1 cellular context compared by ENCODE assay signal in the genomic region with DNA sequence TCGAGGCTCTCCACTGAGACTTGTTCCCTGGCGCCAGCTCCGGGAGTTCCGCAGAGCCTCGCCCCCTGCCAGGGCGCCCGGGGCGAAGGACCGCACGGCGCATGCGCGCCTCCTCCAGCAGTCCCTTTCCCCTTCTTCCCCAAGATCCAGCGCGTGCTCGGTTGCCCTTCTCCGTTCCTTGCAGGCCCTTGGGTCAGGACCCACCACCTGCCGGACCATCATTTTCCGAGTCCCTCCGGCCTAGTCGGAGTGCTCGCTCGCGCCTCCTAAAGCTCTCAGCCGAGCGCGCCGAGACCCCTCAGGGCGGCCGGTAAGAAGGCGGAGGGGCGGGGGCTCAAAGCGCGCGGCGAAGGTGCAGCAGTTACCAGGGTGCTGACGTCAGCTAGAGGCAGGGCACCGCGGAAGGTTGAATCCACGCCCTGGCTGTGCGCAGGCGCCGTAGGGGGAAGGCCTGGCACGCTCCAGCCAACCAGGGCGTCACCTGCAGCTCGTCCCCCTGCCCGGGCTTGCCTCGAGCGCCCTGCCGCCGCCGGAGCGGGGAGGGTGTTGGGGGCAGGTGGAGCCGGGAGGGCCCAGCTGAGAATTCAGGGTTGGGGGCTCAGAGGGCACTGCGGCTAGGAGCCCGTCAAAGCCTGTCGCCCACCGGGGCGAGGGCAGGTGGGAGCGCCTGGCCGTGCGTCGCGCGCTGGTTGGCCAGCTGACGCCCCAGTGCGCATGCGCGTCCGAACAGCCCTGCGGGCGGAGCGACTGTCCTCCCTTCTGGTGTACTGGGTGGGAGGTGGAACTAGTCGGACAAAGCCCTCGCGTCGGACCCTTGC.
TF ChIP-seq lines count a peak whose summit lies in the region.

A gene with protein sequence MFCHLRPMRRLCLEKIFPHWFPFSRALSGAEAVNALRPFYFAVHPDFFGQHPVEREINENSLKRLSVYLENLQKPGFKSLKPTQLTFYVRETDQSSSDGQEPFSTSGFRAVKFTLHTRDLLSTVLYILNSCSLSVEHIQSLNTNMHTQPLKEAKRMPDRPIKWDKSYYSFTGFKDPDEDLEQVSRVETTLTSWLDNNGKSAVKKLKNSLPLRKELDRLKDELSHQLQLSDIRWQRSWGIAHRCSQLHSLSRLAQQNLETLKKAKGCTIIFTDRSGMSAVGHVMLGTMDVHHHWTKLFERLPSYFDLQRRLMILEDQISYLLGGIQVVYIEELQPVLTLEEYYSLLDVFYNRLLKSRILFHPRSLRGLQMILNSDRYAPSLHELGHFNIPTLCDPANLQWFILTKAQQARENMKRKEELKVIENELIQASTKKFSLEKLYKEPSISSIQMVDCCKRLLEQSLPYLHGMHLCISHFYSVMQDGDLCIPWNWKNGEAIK (plus strand): TSS at position 757 of the 818 bp plus-strand sequence. CDS start 16,017 bp downstream, outside the sequence.

TF ChIP-seq in K562, 482 proteins besides CTCF, POLR2A, EP300 and RAD21 (continued from another document):
- TF ChIP-seq, protein P1, sequence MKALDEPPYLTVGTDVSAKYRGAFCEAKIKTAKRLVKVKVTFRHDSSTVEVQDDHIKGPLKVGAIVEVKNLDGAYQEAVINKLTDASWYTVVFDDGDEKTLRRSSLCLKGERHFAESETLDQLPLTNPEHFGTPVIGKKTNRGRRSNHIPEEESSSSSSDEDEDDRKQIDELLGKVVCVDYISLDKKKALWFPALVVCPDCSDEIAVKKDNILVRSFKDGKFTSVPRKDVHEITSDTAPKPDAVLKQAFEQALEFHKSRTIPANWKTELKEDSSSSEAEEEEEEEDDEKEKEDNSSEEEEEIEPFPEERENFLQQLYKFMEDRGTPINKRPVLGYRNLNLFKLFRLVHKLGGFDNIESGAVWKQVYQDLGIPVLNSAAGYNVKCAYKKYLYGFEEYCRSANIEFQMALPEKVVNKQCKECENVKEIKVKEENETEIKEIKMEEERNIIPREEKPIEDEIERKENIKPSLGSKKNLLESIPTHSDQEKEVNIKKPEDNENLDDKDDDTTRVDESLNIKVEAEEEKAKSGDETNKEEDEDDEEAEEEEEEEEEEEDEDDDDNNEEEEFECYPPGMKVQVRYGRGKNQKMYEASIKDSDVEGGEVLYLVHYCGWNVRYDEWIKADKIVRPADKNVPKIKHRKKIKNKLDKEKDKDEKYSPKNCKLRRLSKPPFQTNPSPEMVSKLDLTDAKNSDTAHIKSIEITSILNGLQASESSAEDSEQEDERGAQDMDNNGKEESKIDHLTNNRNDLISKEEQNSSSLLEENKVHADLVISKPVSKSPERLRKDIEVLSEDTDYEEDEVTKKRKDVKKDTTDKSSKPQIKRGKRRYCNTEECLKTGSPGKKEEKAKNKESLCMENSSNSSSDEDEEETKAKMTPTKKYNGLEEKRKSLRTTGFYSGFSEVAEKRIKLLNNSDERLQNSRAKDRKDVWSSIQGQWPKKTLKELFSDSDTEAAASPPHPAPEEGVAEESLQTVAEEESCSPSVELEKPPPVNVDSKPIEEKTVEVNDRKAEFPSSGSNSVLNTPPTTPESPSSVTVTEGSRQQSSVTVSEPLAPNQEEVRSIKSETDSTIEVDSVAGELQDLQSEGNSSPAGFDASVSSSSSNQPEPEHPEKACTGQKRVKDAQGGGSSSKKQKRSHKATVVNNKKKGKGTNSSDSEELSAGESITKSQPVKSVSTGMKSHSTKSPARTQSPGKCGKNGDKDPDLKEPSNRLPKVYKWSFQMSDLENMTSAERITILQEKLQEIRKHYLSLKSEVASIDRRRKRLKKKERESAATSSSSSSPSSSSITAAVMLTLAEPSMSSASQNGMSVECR (CRISPR knock-in tag; IDR thresholded peaks at IDR 0.05) = peak; percentile 86; the same call in 1 of the 2 replicates
- TF ChIP-seq, protein P2, sequence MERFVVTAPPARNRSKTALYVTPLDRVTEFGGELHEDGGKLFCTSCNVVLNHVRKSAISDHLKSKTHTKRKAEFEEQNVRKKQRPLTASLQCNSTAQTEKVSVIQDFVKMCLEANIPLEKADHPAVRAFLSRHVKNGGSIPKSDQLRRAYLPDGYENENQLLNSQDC (CRISPR knock-in tag; IDR thresholded peaks at IDR 0.05) = 0 out of 2 replicates have a peak, but pooled peaks have one; percentile 32
- TF ChIP-seq, protein P3, sequence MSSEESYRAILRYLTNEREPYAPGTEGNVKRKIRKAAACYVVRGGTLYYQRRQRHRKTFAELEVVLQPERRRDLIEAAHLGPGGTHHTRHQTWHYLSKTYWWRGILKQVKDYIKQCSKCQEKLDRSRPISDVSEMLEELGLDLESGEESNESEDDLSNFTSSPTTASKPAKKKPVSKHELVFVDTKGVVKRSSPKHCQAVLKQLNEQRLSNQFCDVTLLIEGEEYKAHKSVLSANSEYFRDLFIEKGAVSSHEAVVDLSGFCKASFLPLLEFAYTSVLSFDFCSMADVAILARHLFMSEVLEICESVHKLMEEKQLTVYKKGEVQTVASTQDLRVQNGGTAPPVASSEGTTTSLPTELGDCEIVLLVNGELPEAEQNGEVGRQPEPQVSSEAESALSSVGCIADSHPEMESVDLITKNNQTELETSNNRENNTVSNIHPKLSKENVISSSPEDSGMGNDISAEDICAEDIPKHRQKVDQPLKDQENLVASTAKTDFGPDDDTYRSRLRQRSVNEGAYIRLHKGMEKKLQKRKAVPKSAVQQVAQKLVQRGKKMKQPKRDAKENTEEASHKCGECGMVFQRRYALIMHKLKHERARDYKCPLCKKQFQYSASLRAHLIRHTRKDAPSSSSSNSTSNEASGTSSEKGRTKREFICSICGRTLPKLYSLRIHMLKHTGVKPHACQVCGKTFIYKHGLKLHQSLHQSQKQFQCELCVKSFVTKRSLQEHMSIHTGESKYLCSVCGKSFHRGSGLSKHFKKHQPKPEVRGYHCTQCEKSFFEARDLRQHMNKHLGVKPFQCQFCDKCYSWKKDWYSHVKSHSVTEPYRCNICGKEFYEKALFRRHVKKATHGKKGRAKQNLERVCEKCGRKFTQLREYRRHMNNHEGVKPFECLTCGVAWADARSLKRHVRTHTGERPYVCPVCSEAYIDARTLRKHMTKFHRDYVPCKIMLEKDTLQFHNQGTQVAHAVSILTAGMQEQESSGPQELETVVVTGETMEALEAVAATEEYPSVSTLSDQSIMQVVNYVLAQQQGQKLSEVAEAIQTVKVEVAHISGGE (CRISPR knock-in tag; IDR thresholded peaks at IDR 0.05) = peak in 1 of 3 experiments; percentile 74; a peak in 2 of 6 replicates
- TF ChIP-seq ZNF76 (CRISPR knock-in tag; IDR thresholded peaks at IDR 0.05; ENCODE audit: borderline replicate concordance) (0 out of 2 replicates have a peak, but pooled peaks have one; percentile 46), CHD2 (IDR thresholded peaks at IDR 0.05; ENCODE audit: low read depth, low read length) (peak; percentile 50), GATAD2B (IDR thresholded peaks at IDR 0.05; ENCODE audit: borderline replicate concordance) (no peak), PHTF2 (CRISPR knock-in tag; IDR thresholded peaks at IDR 0.05) (no peak), ZSCAN29 (IDR thresholded peaks at IDR 0.05) (no peak), ELF4 (CRISPR knock-in tag; IDR thresholded peaks at IDR 0.05) (no peak)
- TF ChIP-seq, protein P4, sequence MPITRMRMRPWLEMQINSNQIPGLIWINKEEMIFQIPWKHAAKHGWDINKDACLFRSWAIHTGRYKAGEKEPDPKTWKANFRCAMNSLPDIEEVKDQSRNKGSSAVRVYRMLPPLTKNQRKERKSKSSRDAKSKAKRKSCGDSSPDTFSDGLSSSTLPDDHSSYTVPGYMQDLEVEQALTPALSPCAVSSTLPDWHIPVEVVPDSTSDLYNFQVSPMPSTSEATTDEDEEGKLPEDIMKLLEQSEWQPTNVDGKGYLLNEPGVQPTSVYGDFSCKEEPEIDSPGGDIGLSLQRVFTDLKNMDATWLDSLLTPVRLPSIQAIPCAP (CRISPR knock-in tag; IDR thresholded peaks at IDR 0.05; ENCODE audit: borderline replicate concordance) = no peak; the same call in 1 of the 2 replicates
- TF ChIP-seq, protein P5, sequence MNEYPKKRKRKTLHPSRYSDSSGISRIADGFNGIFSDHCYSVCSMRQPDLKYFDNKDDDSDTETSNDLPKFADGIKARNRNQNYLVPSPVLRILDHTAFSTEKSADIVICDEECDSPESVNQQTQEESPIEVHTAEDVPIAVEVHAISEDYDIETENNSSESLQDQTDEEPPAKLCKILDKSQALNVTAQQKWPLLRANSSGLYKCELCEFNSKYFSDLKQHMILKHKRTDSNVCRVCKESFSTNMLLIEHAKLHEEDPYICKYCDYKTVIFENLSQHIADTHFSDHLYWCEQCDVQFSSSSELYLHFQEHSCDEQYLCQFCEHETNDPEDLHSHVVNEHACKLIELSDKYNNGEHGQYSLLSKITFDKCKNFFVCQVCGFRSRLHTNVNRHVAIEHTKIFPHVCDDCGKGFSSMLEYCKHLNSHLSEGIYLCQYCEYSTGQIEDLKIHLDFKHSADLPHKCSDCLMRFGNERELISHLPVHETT (CRISPR knock-in tag; conservative IDR thresholded peaks at IDR 0.05 in 1 of 2, IDR thresholded peaks at IDR 0.05 in 1 of 2) = peak in 1 of 2 experiments; percentile 91; a peak in 1 of 4 replicates
